Comparison of ENCODE assay signal across 20 cellular contexts in genomic region chr7:44698046-44698580, GRCh38.
"Had no signal": no experiment of that assay in that cellular context is flagged by ENCODE, and none has a peak within 500 bp of the region (broad histone marks: within the 10 kb centered on the region; RNA-seq: fewer than 3 reads in every experiment).

No MANE protein-coding gene starts in this region.

- H3K9me3 ChIP-seq: pancreas, right lobe of liver, suprapubic skin, thyroid gland had no signal

- H3K27ac Mint-ChIP-seq: memory B cell, natural killer cell, progenitor cell of endocrine pancreas had no signal

- H3K4me3 Mint-ChIP-seq: effector memory CD8-positive, alpha-beta T cell; memory B cell; natural killer cell; neural crest cell; stimulated activated naive CD8-positive, alpha-beta T cell treated with anti-CD3 and anti-CD28 coated beads, Interleukin-15, amount 100 ng/mL, for 72 hours had no signal

- ATAC-seq: effector memory CD8-positive, alpha-beta T cell; heart left ventricle; left colon; natural killer cell; pancreas; right lobe of liver; stimulated activated naive CD8-positive, alpha-beta T cell treated with anti-CD3 and anti-CD28 coated beads, Interleukin-15, amount 100 ng/mL, for 72 hours had no signal

- H3K4me1 Mint-ChIP-seq: natural killer cell; neural crest cell; stimulated activated naive CD8-positive, alpha-beta T cell treated with anti-CD3 and anti-CD28 coated beads, Interleukin-15, amount 100 ng/mL, for 72 hours had no signal

- H3K27me3 Mint-ChIP-seq: effector memory CD8-positive, alpha-beta T cell; memory B cell; progenitor cell of endocrine pancreas; stimulated activated naive CD8-positive, alpha-beta T cell treated with anti-CD3 and anti-CD28 coated beads, Interleukin-15, amount 100 ng/mL, for 72 hours had no signal

- DNase-seq: dermis blood vessel endothelial cell; effector memory CD8-positive, alpha-beta T cell; left colon; natural killer cell; pancreas; small intestine; stimulated activated CD4-positive, alpha-beta T cell treated with anti-CD3 and anti-CD28 coated beads, Interleukin-12 subunit alpha, Interleukin-12 subunit beta, amount 100 ng/mL, for 4 hours; stimulated activated CD4-positive, alpha-beta T cell treated with anti-CD3 and anti-CD28 coated beads, Interleukin-1b, Interleukin-23, amount 100 ng/mL, for 48 hours; stimulated activated CD4-positive, alpha-beta T cell treated with anti-CD3 and anti-CD28 coated beads, Interleukin-4, amount 100 ng/mL, for 1 hour; stimulated activated CD8-positive, alpha-beta memory T cell treated with anti-CD3 and anti-CD28 coated beads, Interleukin-4, amount 100 ng/mL, for 48 hours; stimulated activated naive CD4-positive, alpha-beta T cell; stimulated activated naive CD8-positive, alpha-beta T cell treated with anti-CD3 and anti-CD28 coated beads, Interleukin-15, amount 100 ng/mL, for 72 hours; thyroid gland; trophoblast cell had no signal
